Comparison of ENCODE assay signal across 9 cellular contexts in genomic region chr9:29211681-29212589, GRCh38. TPM values are rescaled to one million over a fixed set of nuclear protein-coding genes. Genes with fewer than 3 reads are reported as not detected.
A peak's percentile ranks its signal among the peaks of the same experiment; 100 is the strongest.
DNase-seq lines count a peak whose midpoint lies in the region; ATAC-seq and TF ChIP-seq lines count a peak whose summit lies in the region.
"Had no signal": no experiment of that assay in that cellular context is flagged by ENCODE, and none has a peak within 500 bp of the region (broad histone marks: within the 10 kb centered on the region; RNA-seq: fewer than 3 reads in every experiment).

No MANE protein-coding gene starts in this region.

- 2% methylated on average over 20 of the region's 71 CpGs for WGBS in SK-N-SH (ENCODE audit: low lambda C conversion rate)

- CTCF ChIA-PET in Calu3 (lab: Charles Lee) (interaction anchor here (0.7 to 1.2 kb wide), 2 partner anchors 437 to 1138 kb away, joined by 3 to 7 read pairs; no protein-coding TSS in a partner anchor), SK-N-SH (lab: Yijun Ruan, JAX) (interaction anchor here (0.6 to 3.6 kb wide), 19 partner anchors 18 to 1609 kb away, joined by 3 to 24 read pairs (median 3); no protein-coding TSS in a partner anchor)

- peak overlapping the region; percentile 73 to 90; a peak in 3 of 4 replicates for H3K27ac ChIP-seq in SK-N-SH (ENCODE audit: low read depth in 2 of 2, low read length in 1 of 2)

- intact Hi-C loops in Calu3 (cut with micrococcal nuclease; ENCODE audit: unreplicated experiment), result loop anchor here (2.0 to 10.0 kb wide), 2 partner anchors 327 to 433 kb away; no protein-coding TSS in a partner anchor

- BruUV-seq in Calu3 (replicated peaks; lab: Mats Ljungman, UMichigan), result no TSS peak

- peak; percentile 64 for TF ChIP-seq RAD21 in SK-N-SH (IDR thresholded peaks at IDR 0.05; ENCODE audit: low read length)

- DNase-seq in Calu3 (peak; percentile 80), SK-N-SH (peak; percentile 89), ecto neural progenitor cell (ENCODE audit: low spot score) (peak; percentile 84), memory B cell (ENCODE audit: low spot score in 2 of 2) (peak; percentile 2 to 14), NOMO-1 (lab: John Stamatoyannopoulos, UW; ENCODE audit: unreplicated experiment in 2 of 2) (no peak)
- DNase-seq in stimulated activated effector memory CD8-positive, alpha-beta T cell treated with anti-CD3 and anti-CD28 coated beads, Interleukin-12 subunit alpha, Interleukin-12 subunit beta, amount 100 ng/mL, for 72 hours (ENCODE audit: low spot score in 2 of 2), result no peak

- H3K4me3 Mint-ChIP-seq in Calu3 (ENCODE audit: low read depth, unreplicated experiment), result peak overlapping the region; percentile 67
- H3K4me3 Mint-ChIP-seq in memory B cell, result peak overlapping the region; percentile 14
- H3K4me3 Mint-ChIP-seq in stimulated activated effector memory CD8-positive, alpha-beta T cell treated with anti-CD3 and anti-CD28 coated beads, Interleukin-12 subunit alpha, Interleukin-12 subunit beta, amount 100 ng/mL, for 72 hours, result peak overlapping the region; percentile 50
- H3K4me3 Mint-ChIP-seq: T-helper 1 cell treated with Interleukin-12 subunit alpha and Interleukin-12 subunit beta and Interleukin-4 antibody, amounts not matched to agents 30 μg/mL and 1 μg/mL, for 36 hours had no signal

- no peaks in the 10 kb centered on the region for H3K9me3 ChIP-seq in SK-N-SH

- peak overlapping the region; percentile 96 for H3K4me2 ChIP-seq in SK-N-SH

- H3K4me1 Mint-ChIP-seq in Calu3 (ENCODE audit: low read depth, unreplicated experiment) (peaks cover 13% of the 10 kb centered on the region), memory B cell (peaks cover 4% of the 10 kb centered on the region)
- no peaks in the 10 kb centered on the region for H3K4me1 Mint-ChIP-seq in stimulated activated effector memory CD8-positive, alpha-beta T cell treated with anti-CD3 and anti-CD28 coated beads, Interleukin-12 subunit alpha, Interleukin-12 subunit beta, amount 100 ng/mL, for 72 hours

- peak overlapping the region; percentile 73 for H3K9ac ChIP-seq in SK-N-SH

- POLR2A ChIA-PET in SK-N-SH (lab: Yijun Ruan, JAX), result interaction anchor here (1.4 kb wide), 1 partner anchor 9 kb away, joined by 3 read pairs; no protein-coding TSS in a partner anchor

- H3K27me3 ChIP-seq in SK-N-SH (ENCODE audit: insufficient read depth), result no peaks in the 10 kb centered on the region

- no peaks in the 10 kb centered on the region for H3K9me2 ChIP-seq in SK-N-SH

- H3K27ac Mint-ChIP-seq in Calu3 (ENCODE audit: unreplicated experiment) (peak overlapping the region; percentile 79), memory B cell (no peak overlapping the region)
- no peak overlapping the region for H3K27ac Mint-ChIP-seq in stimulated activated effector memory CD8-positive, alpha-beta T cell treated with anti-CD3 and anti-CD28 coated beads, Interleukin-12 subunit alpha, Interleukin-12 subunit beta, amount 100 ng/mL, for 72 hours
- H3K27ac Mint-ChIP-seq: T-helper 1 cell treated with Interleukin-12 subunit alpha and Interleukin-12 subunit beta and Interleukin-4 antibody, amounts not matched to agents 30 μg/mL and 1 μg/mL, for 36 hours had no signal

- peak overlapping the region; percentile 96 for H2AFZ ChIP-seq in SK-N-SH (ENCODE audit: low read depth)

- H3K27me3 Mint-ChIP-seq in Calu3 (ENCODE audit: unreplicated experiment) (no peaks in the 10 kb centered on the region), memory B cell (peaks cover 21% of the 10 kb centered on the region)

- no peak for TF ChIP-seq EP300 in SK-N-SH (IDR thresholded peaks at IDR 0.05; ENCODE audit: borderline replicate concordance in 1 of 2, low read depth in 1 of 2, low read length in 1 of 2)

- H4K20me1 ChIP-seq in SK-N-SH (ENCODE audit: insufficient read depth), result peaks cover 41% of the 10 kb centered on the region

- peak; percentile 93 for ATAC-seq in GM21360 (IDR thresholded peaks at IDR 0.05; ENCODE audit: unreplicated experiment)
- peak; percentile 79 for ATAC-seq in HG03558 (IDR thresholded peaks at IDR 0.05; ENCODE audit: extremely low read depth, unreplicated experiment)
- ATAC-seq in memory B cell (ENCODE audit: low read depth), result peak; percentile 51
- ATAC-seq in stimulated activated effector memory CD8-positive, alpha-beta T cell treated with anti-CD3 and anti-CD28 coated beads, Interleukin-12 subunit alpha, Interleukin-12 subunit beta, amount 100 ng/mL, for 72 hours, result peak; percentile 65

- peaks cover 10% of the 10 kb centered on the region for H3F3A ChIP-seq in SK-N-SH (replicated peaks; ENCODE audit: insufficient read depth)

- peak; percentile 82 for TF ChIP-seq CTCF in Calu3 (IDR thresholded peaks at IDR 0.05; ENCODE audit: unreplicated experiment)
- TF ChIP-seq CTCF in SK-N-SH (IDR thresholded peaks at IDR 0.05), result peak; percentile 66

- H3K36me3 Mint-ChIP-seq in Calu3 (ENCODE audit: insufficient read depth, unreplicated experiment), result peaks cover 33% of the 10 kb centered on the region
- H3K36me3 Mint-ChIP-seq in memory B cell, result no peaks in the 10 kb centered on the region
- H3K36me3 Mint-ChIP-seq in stimulated activated effector memory CD8-positive, alpha-beta T cell treated with anti-CD3 and anti-CD28 coated beads, Interleukin-12 subunit alpha, Interleukin-12 subunit beta, amount 100 ng/mL, for 72 hours, result no peaks in the 10 kb centered on the region

- peaks cover 96% of the 10 kb centered on the region for H3K79me2 ChIP-seq in SK-N-SH (ENCODE audit: insufficient read depth)

- peaks cover 0 to 6% of the 10 kb centered on the region in 2 experiments for H3K36me3 ChIP-seq in SK-N-SH (replicated peaks in 1 of 2; ENCODE audit: control insufficient read depth in 1 of 2, insufficient read depth in 2 of 2, low read length in 1 of 2)

- peaks cover 12 to 23% of the 10 kb centered on the region in 2 experiments; a peak in 3 of 4 replicates for H3K4me1 ChIP-seq in SK-N-SH (ENCODE audit: control insufficient read depth in 1 of 2, insufficient read depth in 2 of 2, low read depth in 1 of 2, low read length in 1 of 2)

- H3K4me3 ChIP-seq in SK-N-SH (ENCODE audit: low read depth in 2 of 2, low read length in 1 of 2), result peak overlapping the region; percentile 92 to 96

- H3K9me3 Mint-ChIP-seq in Calu3 (ENCODE audit: low read depth, unreplicated experiment) (no peaks in the 10 kb centered on the region), memory B cell (peaks cover 2% of the 10 kb centered on the region)
- no peaks in the 10 kb centered on the region for H3K9me3 Mint-ChIP-seq in stimulated activated effector memory CD8-positive, alpha-beta T cell treated with anti-CD3 and anti-CD28 coated beads, Interleukin-12 subunit alpha, Interleukin-12 subunit beta, amount 100 ng/mL, for 72 hours
- H3K9me3 Mint-ChIP-seq: T-helper 1 cell treated with Interleukin-12 subunit alpha and Interleukin-12 subunit beta and Interleukin-4 antibody, amounts not matched to agents 30 μg/mL and 1 μg/mL, for 36 hours had no signal

TF ChIP-seq in SK-N-SH, 30 proteins besides CTCF, POLR2A, EP300 and RAD21 (continues in another document):
- peak; percentile 43; the same call in 1 of the 2 replicates for TF ChIP-seq TAF1 (IDR thresholded peaks at IDR 0.05; ENCODE audit: borderline replicate concordance, low read depth, low read length)
- 0 out of 2 replicates have a peak, but pooled peaks have one; percentile 1 for TF ChIP-seq FOXJ3 (CRISPR knock-in tag; IDR thresholded peaks at IDR 0.05)
- peak; percentile 9; the same call in 1 of the 2 replicates for TF ChIP-seq MXI1 (IDR thresholded peaks at IDR 0.05; ENCODE audit: low read depth, low read length)
- no peak for TF ChIP-seq EZH2phosphoT487 (IDR thresholded peaks at IDR 0.05; ENCODE audit: borderline replicate concordance, low read depth)
- TF ChIP-seq SIN3A (IDR thresholded peaks at IDR 0.05; ENCODE audit: borderline replicate concordance, low read depth, low read length), result peak; percentile 32; the same call in 1 of the 2 replicates
- peak; percentile 62 for TF ChIP-seq SMC3 (IDR thresholded peaks at IDR 0.05; ENCODE audit: low read depth, low read length)
- peak; percentile 61 for TF ChIP-seq MAX (IDR thresholded peaks at IDR 0.05; ENCODE audit: low read depth)
- TF ChIP-seq MEF2A (IDR thresholded peaks at IDR 0.05; ENCODE audit: borderline replicate concordance, low read depth), result no peak
- TF ChIP-seq FOXM1 (IDR thresholded peaks at IDR 0.05; ENCODE audit: low read depth), result peak; percentile 25; the same call in 1 of the 2 replicates
- TF ChIP-seq REST (IDR thresholded peaks at IDR 0.05; ENCODE audit: low read depth, low read length), result no peak

RNA-seq across cellular contexts. Expression of gene LINGO2, which starts 1.5 kb away (rescaled TPM):
- total RNA-seq in Calu3 (2022), result 1.1 and 1.3 TPM in 2 replicates
- polyA plus RNA-seq in SK-N-SH (2012; rRNA removed), result 4.3 and 7.6 TPM in 2 replicates
- 5.5 and 5.6 TPM in 2 replicates for polyA plus RNA-seq in SK-N-SH (2012; cell fraction: cytosol; rRNA removed)
- 6.4 and 13.5 TPM in 2 replicates for polyA plus RNA-seq in SK-N-SH (2012; cell fraction: nucleus; rRNA removed)

Comparison
In these comparisons a context has a peak if more than half of its experiments do, and no peak if none do; other contexts are left out.
1. DNase-seq: peak in Calu3 (single experiment), SK-N-SH (single experiment), ecto neural progenitor cell (single experiment) and memory B cell (2 of 2); none in stimulated activated effector memory CD8-positive, alpha-beta T cell treated with anti-CD3 and anti-CD28 coated beads, Interleukin-12 subunit alpha, Interleukin-12 subunit beta, amount 100 ng/mL, for 72 hours (0 of 2) and NOMO-1 (0 of 2).
2. H3K4me3 Mint-ChIP-seq: peak in every context shown above with its lines; median percentile 67 in Calu3; 50 in stimulated activated effector memory CD8-positive, alpha-beta T cell treated with anti-CD3 and anti-CD28 coated beads, Interleukin-12 subunit alpha, Interleukin-12 subunit beta, amount 100 ng/mL, for 72 hours; 14 in memory B cell.
3. Peak in every context shown above with its lines, with median percentiles within 50 percentile points of each other: ATAC-seq.